Comparison of ENCODE assay signal across 19 cellular contexts in the genomic region with DNA sequence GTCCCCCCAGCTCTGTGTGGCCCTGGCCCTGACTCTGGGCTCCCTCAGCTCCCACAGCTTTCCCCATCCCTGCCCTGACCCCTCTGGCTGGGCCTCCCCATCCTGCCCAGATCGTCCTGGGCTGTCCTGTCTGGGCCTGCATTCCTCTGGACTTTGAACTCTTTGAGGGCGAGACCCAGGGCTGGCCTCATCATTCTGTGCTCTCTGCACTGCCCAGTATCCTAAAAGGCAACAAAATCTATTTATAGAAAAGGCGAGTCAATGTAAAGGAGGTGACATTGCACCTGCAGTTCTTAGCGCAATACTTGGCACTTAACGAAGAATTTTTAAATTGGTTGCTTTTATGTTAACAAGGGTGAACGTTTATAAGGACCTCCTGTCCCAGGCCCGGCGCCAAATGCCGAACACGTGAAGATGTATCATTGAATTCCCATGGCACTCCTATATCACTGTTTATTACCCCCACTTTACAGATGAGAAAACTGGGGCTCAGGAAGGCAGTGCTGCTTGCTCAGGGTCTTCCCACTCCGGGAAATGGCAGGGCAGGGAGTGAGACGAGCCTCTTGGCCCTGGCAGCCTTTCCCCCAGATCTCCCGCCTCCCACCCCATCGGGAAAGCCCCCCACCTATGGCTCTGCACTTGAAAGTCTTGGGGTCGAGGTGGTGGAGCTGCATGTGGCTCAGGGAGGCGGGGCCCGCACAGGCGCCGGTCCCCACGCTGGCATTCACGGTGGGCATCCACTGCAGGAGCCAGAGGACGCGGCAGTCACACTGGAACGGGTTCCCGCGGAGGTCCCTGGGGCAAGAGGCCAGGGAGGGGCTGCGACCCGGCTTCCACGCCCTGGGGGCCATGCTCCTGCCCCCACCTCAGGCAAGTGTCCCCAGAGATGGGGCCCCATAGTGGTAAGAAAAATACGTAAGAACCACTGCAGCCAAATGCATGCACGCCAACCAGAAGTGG. TPM values are rescaled to one million over a fixed set of nuclear protein-coding genes. Genes with fewer than 3 reads are reported as not detected.
A peak's percentile ranks its signal among the peaks of the same experiment; 100 is the strongest.
DNase-seq lines count a peak whose midpoint lies in the region; ATAC-seq and TF ChIP-seq lines count a peak whose summit lies in the region.
"Had no signal": no experiment of that assay in that cellular context is flagged by ENCODE, and none has a peak within 500 bp of the region (broad histone marks: within the 10 kb centered on the region; RNA-seq: fewer than 3 reads in every experiment).

No MANE protein-coding gene starts in this region.

- no peaks in the 10 kb centered on the region for H4K20me1 ChIP-seq in H9 (ENCODE audit: control insufficient read depth, insufficient read depth, insufficient read length)

- no peak overlapping the region for H3K14ac ChIP-seq in H9 (ENCODE audit: insufficient read depth, low read length)

- DNase-seq in fibroblast of mammary gland (ENCODE audit: low read depth), result peak; percentile 30
- no peak for DNase-seq in hippocampal formation (lab: John Stamatoyannopoulos, UW)
- no peak for DNase-seq in activated naive CD4-positive, alpha-beta T cell treated with anti-CD3 and anti-CD28 coated beads, Interleukin-2, amount 10 ng/mL, durations not matched to agents 7 days and 5 days
- no peak for DNase-seq in H9
- DNase-seq: DND-41, GDM1, NCI-H1048, NCI-H1694 treated with DMSO at 0.1 percent for 48 hours, NCI-H2107, NCI-H226, NCI-H524 treated with DMSO at 0.1 percent for 48 hours had no signal

- H3K79me2 ChIP-seq in H9 (ENCODE audit: insufficient read depth, low read length), result no peaks in the 10 kb centered on the region

- CTCF ChIA-PET in activated naive CD4-positive, alpha-beta T cell treated with anti-CD3 and anti-CD28 coated beads, Interleukin-2, amount 10 ng/mL, durations not matched to agents 7 days and 5 days (lab: Charles Lee), result no interaction called here

- no peaks in the 10 kb centered on the region for H3K27me3 ChIP-seq in mucosa of rectum (ENCODE audit: control insufficient read depth in 2 of 2, insufficient read depth in 2 of 2, low read length in 2 of 2)
- H3K27me3 ChIP-seq in H9 (ENCODE audit: insufficient read depth, low read length), result no peaks in the 10 kb centered on the region; the same call in 1 of the 2 replicates

- H3K36me3 Mint-ChIP-seq in activated naive CD4-positive, alpha-beta T cell treated with anti-CD3 and anti-CD28 coated beads, Interleukin-2, amount 10 ng/mL, durations not matched to agents 7 days and 5 days, result no peaks in the 10 kb centered on the region
- no peaks in the 10 kb centered on the region for H3K36me3 Mint-ChIP-seq in H9 (ENCODE audit: insufficient read depth in 1 of 3, low read depth in 3 of 3)

- ATAC-seq in HG02678 (IDR thresholded peaks at IDR 0.05; ENCODE audit: unreplicated experiment), result no peak
- ATAC-seq: GM23338, Right ventricle myocardium inferior had no signal

- no CpG with 5 or more reads among the region's 31 CpGs for WGBS in H9 (ENCODE audit: extremely low coverage, insufficient read length, low lambda C conversion rate)

- H2BK12ac ChIP-seq in H9 (ENCODE audit: insufficient read length, low read depth, low read length), result no peak overlapping the region

- H3K18ac ChIP-seq in H9 (ENCODE audit: insufficient read length, low read depth, low read length), result no peak overlapping the region

- no peak overlapping the region for H2BK20ac ChIP-seq in H9 (ENCODE audit: low read depth, low read length, poor library complexity, severe bottlenecking)

- H3K56ac ChIP-seq in H9 (ENCODE audit: insufficient read length, low read depth, low read length), result no peak overlapping the region

- peaks cover 4% of the 10 kb centered on the region for H3K4me1 Mint-ChIP-seq in activated naive CD4-positive, alpha-beta T cell treated with anti-CD3 and anti-CD28 coated beads, Interleukin-2, amount 10 ng/mL, durations not matched to agents 7 days and 5 days
- peaks cover 9 to 10% of the 10 kb centered on the region in 2 experiments for H3K4me1 Mint-ChIP-seq in H9

- H3K9ac ChIP-seq in mucosa of rectum (ENCODE audit: low read depth in 1 of 2, low read length in 2 of 2) (peak overlapping the region; percentile 56 to 71), H9 (ENCODE audit: extremely low read depth, insufficient read length, low read length) (no peak overlapping the region)
- H3K9ac ChIP-seq: KMS-11 had no signal

- H3K27ac ChIP-seq in VCaP (peak overlapping the region; percentile 76), mucosa of rectum (ENCODE audit: low read depth in 2 of 2, low read length in 2 of 2) (peak overlapping the region; percentile 87 to 100), H9 (ENCODE audit: insufficient read length, low read depth, low read length) (no peak overlapping the region)
- H3K27ac ChIP-seq: KMS-11, SK-N-MC had no signal

- H3K4me3 Mint-ChIP-seq in activated naive CD4-positive, alpha-beta T cell treated with anti-CD3 and anti-CD28 coated beads, Interleukin-2, amount 10 ng/mL, durations not matched to agents 7 days and 5 days, result no peak overlapping the region
- H3K4me3 Mint-ChIP-seq in H9, result no peak overlapping the region
- H3K4me3 Mint-ChIP-seq: GM23338 had no signal

- no peak overlapping the region for H3K4me2 ChIP-seq in H9 (ENCODE audit: insufficient read depth, insufficient read length, low read length)
- H3K4me2 ChIP-seq: GM23338, KMS-11 had no signal

- no peak overlapping the region for H2AFZ ChIP-seq in H9 (ENCODE audit: low read length)
- H2AFZ ChIP-seq: GM23338 had no signal

- no peak overlapping the region for H4K5ac ChIP-seq in H9 (ENCODE audit: insufficient read length, low read depth, low read length)

- H3K27me3 Mint-ChIP-seq in activated naive CD4-positive, alpha-beta T cell treated with anti-CD3 and anti-CD28 coated beads, Interleukin-2, amount 10 ng/mL, durations not matched to agents 7 days and 5 days, result peaks cover 14% of the 10 kb centered on the region
- H3K27me3 Mint-ChIP-seq in H9 (ENCODE audit: low read depth), result peaks cover 10% of the 10 kb centered on the region

- TF ChIP-seq CTCF in VCaP (conservative IDR thresholded peaks at IDR 0.05) (no peak), fibroblast of mammary gland (conservative IDR thresholded peaks at IDR 0.05; ENCODE audit: control insufficient read depth, insufficient read depth, low read depth, low read length) (no peak), H9 (conservative IDR thresholded peaks at IDR 0.05) (no peak)

- no peak overlapping the region for H2AK5ac ChIP-seq in H9 (ENCODE audit: insufficient read length, low read length)

- H3K4me3 ChIP-seq in fibroblast of mammary gland (ENCODE audit: control insufficient read depth, low read depth, low read length) (no peak overlapping the region), mucosa of rectum (ENCODE audit: low read length in 2 of 2) (peak overlapping the region; percentile 7 to 15)
- H3K4me3 ChIP-seq: GM23338, SK-N-MC had no signal

- H3K27ac Mint-ChIP-seq in activated naive CD4-positive, alpha-beta T cell treated with anti-CD3 and anti-CD28 coated beads, Interleukin-2, amount 10 ng/mL, durations not matched to agents 7 days and 5 days, result no peak overlapping the region
- H3K27ac Mint-ChIP-seq in H9, result no peak overlapping the region
- H3K27ac Mint-ChIP-seq: GM23338 had no signal

- no peaks in the 10 kb centered on the region for H3K79me1 ChIP-seq in H9 (ENCODE audit: insufficient read depth, low read depth, low read length, poor library complexity, severe bottlenecking)

- no peak overlapping the region for H3K4ac ChIP-seq in H9 (ENCODE audit: low read depth, low read length)

- H3K9me3 ChIP-seq in mucosa of rectum (ENCODE audit: control insufficient read depth in 2 of 2, low read length in 2 of 2), result no peaks in the 10 kb centered on the region
- no peaks in the 10 kb centered on the region for H3K9me3 ChIP-seq in H9 (ENCODE audit: control insufficient read depth, low read depth, low read length)

- no peak overlapping the region for H3T11ph ChIP-seq in H9 (ENCODE audit: low read length)

- no peak overlapping the region for H4K91ac ChIP-seq in H9 (ENCODE audit: insufficient read length, low read depth, low read length)

- H3K9me3 Mint-ChIP-seq in activated naive CD4-positive, alpha-beta T cell treated with anti-CD3 and anti-CD28 coated beads, Interleukin-2, amount 10 ng/mL, durations not matched to agents 7 days and 5 days, result no peaks in the 10 kb centered on the region
- no peaks in the 10 kb centered on the region; a peak in 1 of 5 replicates for H3K9me3 Mint-ChIP-seq in H9
- H3K9me3 Mint-ChIP-seq: GM23338 had no signal

- no peak overlapping the region for H3K23ac ChIP-seq in H9 (ENCODE audit: insufficient read length, low read depth, low read length)

- H3K23me2 ChIP-seq in H9 (ENCODE audit: insufficient read length, low read depth, low read length, poor library complexity, severe bottlenecking), result no peaks in the 10 kb centered on the region

- H3K36me3 ChIP-seq in mucosa of rectum (ENCODE audit: control insufficient read depth in 2 of 2, insufficient read depth in 2 of 2, low read length in 2 of 2), result no peaks in the 10 kb centered on the region

- H2BK120ac ChIP-seq in H9 (ENCODE audit: low read depth, low read length, poor library complexity, severe bottlenecking), result no peak overlapping the region

- H2BK5ac ChIP-seq in H9 (ENCODE audit: insufficient read length, low read length), result no peak overlapping the region

- H2BK15ac ChIP-seq in H9 (ENCODE audit: low read depth, low read length), result no peak overlapping the region

- H3K4me1 ChIP-seq in mucosa of rectum (ENCODE audit: control insufficient read depth in 2 of 2, insufficient read depth in 2 of 2, low read length in 2 of 2) (peaks cover 37 to 56% of the 10 kb centered on the region in 2 donors), H9 (ENCODE audit: insufficient read depth, low read length) (no peaks in the 10 kb centered on the region)

- H4K8ac ChIP-seq in H9 (replicated peaks; ENCODE audit: insufficient read length, low read depth, low read length), result no peak overlapping the region

RNA-seq across cellular contexts. Expression of a gene that starts 3.8 kb away (rescaled TPM):
- 2.6 and 3.2 TPM in 2 replicates for total RNA-seq in H9 (2021)
- total RNA-seq: MCF 10A had no signal

RNA-seq across cellular contexts. Expression of a gene that starts 7.6 kb away (rescaled TPM):
- total RNA-seq in H9 (2021), result 6.8 and 7.7 TPM in 2 replicates
- total RNA-seq: MCF 10A had no signal

RNA-seq across cellular contexts. Expression of a gene that starts 12.0 kb away (rescaled TPM):
- 8.2 and 9.0 TPM in 2 replicates for total RNA-seq in H9 (2021)
- total RNA-seq: MCF 10A, Right ventricle myocardium inferior had no signal

RNA-seq across cellular contexts. Expression of a gene that starts 15.4 kb away (rescaled TPM):
- 1.5 TPM in 2 replicates for total RNA-seq in H9 (2021)
- total RNA-seq: GM23338 had no signal

RNA-seq across cellular contexts. Expression of a gene that starts 23.5 kb away (rescaled TPM):
- total RNA-seq in H9 (2021), result 83.7 and 100 TPM in 2 replicates
